ENCODE assay signal across 21 cellular contexts in genomic region chr6:23980965-23981364, GRCh38.
DNase-seq lines count a peak whose midpoint lies in the region; ATAC-seq and TF ChIP-seq lines count a peak whose summit lies in the region.
"Had no signal": no experiment of that assay in that cellular context is flagged by ENCODE, and none has a peak within 500 bp of the region (broad histone marks: within the 10 kb centered on the region; RNA-seq: fewer than 3 reads in every experiment).

No MANE protein-coding gene starts in this region.

- H3K4me2 ChIP-seq in mesendoderm (ENCODE audit: low read length), result no peak overlapping the region
- H3K4me2 ChIP-seq in SK-N-SH, result no peak overlapping the region
- H3K4me2 ChIP-seq: A549 had no signal

- H2BK15ac ChIP-seq in mesendoderm (replicated peaks; ENCODE audit: low read depth), result no peak overlapping the region

- CTCF ChIA-PET in SK-N-SH (lab: Yijun Ruan, JAX), result no interaction called here

- H3K79me2 ChIP-seq in mesendoderm (ENCODE audit: control insufficient read depth, insufficient read depth, low read length), result no peaks in the 10 kb centered on the region
- H3K79me2 ChIP-seq in SK-N-SH (ENCODE audit: insufficient read depth), result no peaks in the 10 kb centered on the region

- no peak overlapping the region for H2AK5ac ChIP-seq in mesendoderm (ENCODE audit: low read length)

- H3K4me1 ChIP-seq in mesendoderm (ENCODE audit: control insufficient read depth, low read depth, low read length) (no peaks in the 10 kb centered on the region), SK-N-SH (ENCODE audit: control insufficient read depth in 1 of 2, insufficient read depth in 2 of 2, low read depth in 1 of 2, low read length in 1 of 2) (no peaks in the 10 kb centered on the region)
- H3K4me1 ChIP-seq: A549 had no signal

- TF ChIP-seq RAD21 in SK-N-SH (IDR thresholded peaks at IDR 0.05; ENCODE audit: low read length), result no peak

- no peak overlapping the region for H4K5ac ChIP-seq in mesendoderm (ENCODE audit: low read length)

- H3K36me3 ChIP-seq in mesendoderm (ENCODE audit: control insufficient read depth, insufficient read depth, low read length) (no peaks in the 10 kb centered on the region), SK-N-SH (replicated peaks in 1 of 2; ENCODE audit: control insufficient read depth in 1 of 2, insufficient read depth in 2 of 2, low read length in 1 of 2) (no peaks in the 10 kb centered on the region)

- no peak for ATAC-seq in HG03354 (IDR thresholded peaks at IDR 0.05; ENCODE audit: poor library complexity, severe bottlenecking, unreplicated experiment)
- no peak for ATAC-seq in GM21423 (IDR thresholded peaks at IDR 0.05; ENCODE audit: unreplicated experiment)
- ATAC-seq: A549 had no signal

- POLR2A ChIA-PET in SK-N-SH (lab: Yijun Ruan, JAX), result no interaction called here

- H3K9ac ChIP-seq in mesendoderm (ENCODE audit: low read length), result no peak overlapping the region
- H3K9ac ChIP-seq in SK-N-SH, result no peak overlapping the region

- H3K18ac ChIP-seq in mesendoderm (ENCODE audit: low read length), result no peak overlapping the region

- no peaks in the 10 kb centered on the region for H4K20me1 ChIP-seq in SK-N-SH (ENCODE audit: insufficient read depth)

- no peak overlapping the region for H2AFZ ChIP-seq in SK-N-SH (ENCODE audit: low read depth)

- H3F3A ChIP-seq in SK-N-SH (replicated peaks; ENCODE audit: insufficient read depth), result no peaks in the 10 kb centered on the region

- H3K9me2 ChIP-seq in SK-N-SH, result no peaks in the 10 kb centered on the region

- H3K27me3 ChIP-seq in mesendoderm (ENCODE audit: insufficient read depth, low read length, poor library complexity) (no peaks in the 10 kb centered on the region), SK-N-SH (ENCODE audit: insufficient read depth) (no peaks in the 10 kb centered on the region)

- H3K9me3 ChIP-seq in SK-N-SH, result no peaks in the 10 kb centered on the region; the same call in 1 of the 2 replicates
- H3K9me3 ChIP-seq: A549 had no signal

- H3K79me1 ChIP-seq in mesendoderm (ENCODE audit: low read length), result no peaks in the 10 kb centered on the region

- H3K56ac ChIP-seq in mesendoderm (ENCODE audit: low read length), result no peak overlapping the region

- no peak overlapping the region for H3K23ac ChIP-seq in mesendoderm (ENCODE audit: low read length)

- no peak for TF ChIP-seq CTCF in SK-N-SH (IDR thresholded peaks at IDR 0.05)
- no peak for TF ChIP-seq CTCF in coronary artery (IDR thresholded peaks at IDR 0.05)

- TF ChIP-seq EP300 in SK-N-SH (IDR thresholded peaks at IDR 0.05; ENCODE audit: borderline replicate concordance in 1 of 2, low read depth in 1 of 2, low read length in 1 of 2), result no peak

- WGBS in mesendoderm (ENCODE audit: extremely low coverage, insufficient coverage, low lambda C conversion rate), result no CpG with 5 or more reads among the region's 1 CpG
- WGBS in SK-N-SH (ENCODE audit: low lambda C conversion rate), result 12% methylated on average over 1 of the region's 1 CpG

- H2BK120ac ChIP-seq in mesendoderm (ENCODE audit: low read depth, low read length), result no peak overlapping the region

- peak overlapping the region; percentile 6 for H3K27ac ChIP-seq in epithelial cell of prostate
- no peak overlapping the region for H3K27ac ChIP-seq in mesendoderm (ENCODE audit: low read depth, low read length)
- H3K27ac ChIP-seq in SK-N-SH (ENCODE audit: low read depth in 2 of 2, low read length in 1 of 2), result no peak overlapping the region
- no peak overlapping the region for H3K27ac ChIP-seq in coronary artery
- H3K27ac ChIP-seq: A549, HL-60 had no signal

- H3K4ac ChIP-seq in mesendoderm (ENCODE audit: low read depth, low read length), result no peak overlapping the region

- no peak overlapping the region for H4K8ac ChIP-seq in mesendoderm (ENCODE audit: low read depth, low read length)

- DNase-seq in AG20443 (ENCODE audit: low spot score) (peak; percentile 12), OCI-M1 (lab: John Stamatoyannopoulos, UW) (peak; percentile 9), epithelial cell of prostate (ENCODE audit: low read depth, low spot score) (no peak), mesendoderm (peak; percentile 12), SK-N-SH (no peak), coronary artery (ENCODE audit: low spot score) (no peak)
- DNase-seq: AML-193, Calu3, DMS79 treated with DMSO at 0.1 percent for 48 hours, GDM1, GOT3, KG1, NCI-H1092 treated with DMSO at 0.1 percent for 48 hours, NCI-H1694, NCI-H2107, NCI-H446, Right ventricle myocardium superior had no signal

- no peak overlapping the region for H2BK5ac ChIP-seq in mesendoderm (ENCODE audit: low read length)

- H3K4me3 ChIP-seq in mesendoderm (ENCODE audit: low read length), result no peak overlapping the region
- no peak overlapping the region for H3K4me3 ChIP-seq in SK-N-SH (ENCODE audit: low read depth in 2 of 2, low read length in 1 of 2)
- H3K4me3 ChIP-seq in coronary artery, result no peak overlapping the region
- H3K4me3 ChIP-seq: A549 had no signal

TF ChIP-seq in SK-N-SH, 30 proteins besides CTCF, POLR2A, EP300 and RAD21:
- TF ChIP-seq MEF2A (IDR thresholded peaks at IDR 0.05; ENCODE audit: borderline replicate concordance, low read depth) (no peak), CHD2 (IDR thresholded peaks at IDR 0.05; ENCODE audit: low read length, partially characterized antibody) (no peak)
- TF ChIP-seq, protein P1, sequence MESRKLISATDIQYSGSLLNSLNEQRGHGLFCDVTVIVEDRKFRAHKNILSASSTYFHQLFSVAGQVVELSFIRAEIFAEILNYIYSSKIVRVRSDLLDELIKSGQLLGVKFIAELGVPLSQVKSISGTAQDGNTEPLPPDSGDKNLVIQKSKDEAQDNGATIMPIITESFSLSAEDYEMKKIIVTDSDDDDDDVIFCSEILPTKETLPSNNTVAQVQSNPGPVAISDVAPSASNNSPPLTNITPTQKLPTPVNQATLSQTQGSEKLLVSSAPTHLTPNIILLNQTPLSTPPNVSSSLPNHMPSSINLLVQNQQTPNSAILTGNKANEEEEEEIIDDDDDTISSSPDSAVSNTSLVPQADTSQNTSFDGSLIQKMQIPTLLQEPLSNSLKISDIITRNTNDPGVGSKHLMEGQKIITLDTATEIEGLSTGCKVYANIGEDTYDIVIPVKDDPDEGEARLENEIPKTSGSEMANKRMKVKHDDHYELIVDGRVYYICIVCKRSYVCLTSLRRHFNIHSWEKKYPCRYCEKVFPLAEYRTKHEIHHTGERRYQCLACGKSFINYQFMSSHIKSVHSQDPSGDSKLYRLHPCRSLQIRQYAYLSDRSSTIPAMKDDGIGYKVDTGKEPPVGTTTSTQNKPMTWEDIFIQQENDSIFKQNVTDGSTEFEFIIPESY (IDR thresholded peaks at IDR 0.05; ENCODE audit: borderline replicate concordance, low read depth), result no peak

Comparison
In these comparisons a context has a peak if more than half of its experiments do, and no peak if none do; other contexts are left out.
1. DNase-seq: peak in AG20443 (single experiment), OCI-M1 (single experiment) and mesendoderm (single experiment); none in epithelial cell of prostate (single experiment), SK-N-SH (single experiment) and coronary artery (single experiment).